Comparison of ENCODE assay signal across 8 cellular contexts in the genomic region with DNA sequence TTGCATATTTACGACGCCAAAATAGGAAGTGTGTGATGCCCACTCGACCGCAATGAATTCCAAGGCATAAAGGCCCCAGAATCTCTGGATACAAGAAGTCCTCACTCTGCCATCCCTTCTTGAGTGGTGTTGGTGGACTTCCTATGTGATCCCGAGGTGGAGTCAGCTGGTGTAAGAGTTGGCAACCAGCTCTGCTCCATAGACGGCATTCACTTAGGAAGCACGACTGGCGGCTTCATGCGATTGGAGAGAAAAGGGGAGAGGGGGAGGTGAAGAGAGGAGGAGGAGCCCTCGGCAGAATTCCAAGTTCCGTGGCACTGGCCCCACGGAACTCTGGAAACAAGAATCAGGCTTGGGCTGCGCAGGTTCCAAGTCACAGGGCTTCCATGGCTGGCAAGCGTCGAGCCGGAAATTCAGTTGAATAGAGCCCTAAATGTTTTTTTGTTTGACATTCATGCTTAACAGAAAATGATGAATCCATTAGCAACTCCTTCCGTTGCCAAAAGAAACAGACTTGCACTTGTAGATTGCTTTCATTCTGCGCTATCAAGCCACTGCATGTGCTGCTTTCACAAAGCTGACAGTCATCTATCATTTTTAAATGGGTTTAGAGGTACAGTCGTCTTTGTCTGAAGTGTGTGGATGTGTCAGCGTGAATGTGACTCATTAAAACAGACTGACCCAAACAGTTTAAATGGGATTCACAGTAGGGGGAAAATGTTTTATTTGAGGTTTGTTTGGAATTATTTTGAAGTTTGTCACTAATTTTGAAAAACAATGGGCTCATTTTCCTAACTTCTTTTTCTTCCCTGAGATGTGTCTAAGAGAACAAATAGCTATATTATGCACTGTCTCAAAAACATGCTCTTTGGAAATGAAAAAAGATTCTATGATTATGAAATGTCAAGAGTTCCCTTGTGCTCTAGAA.
DNase-seq lines count a peak whose midpoint lies in the region; ATAC-seq and TF ChIP-seq lines count a peak whose summit lies in the region.

No MANE protein-coding gene starts in this region.

- H3K9me3 Mint-ChIP-seq in Calu3 (ENCODE audit: low read depth, unreplicated experiment) (peaks cover 3% of the 10 kb centered on the region), mesothelial cell of epicardium (peaks cover 3% of the 10 kb centered on the region)

- H3K4me1 Mint-ChIP-seq in Calu3 (ENCODE audit: low read depth, unreplicated experiment) (peaks cover 37% of the 10 kb centered on the region), mesothelial cell of epicardium (peaks cover 13% of the 10 kb centered on the region)

- H3K27ac Mint-ChIP-seq in Calu3 (ENCODE audit: unreplicated experiment) (peak overlapping the region; percentile 81), mesothelial cell of epicardium (peak overlapping the region; percentile 66)

- BruUV-seq in Calu3 (replicated peaks; lab: Mats Ljungman, UMichigan), result no TSS peak

- H3K4me3 Mint-ChIP-seq in Calu3 (ENCODE audit: low read depth, unreplicated experiment) (peak overlapping the region; percentile 37), mesothelial cell of epicardium (no peak overlapping the region)

- ATAC-seq in HG02885 (IDR thresholded peaks at IDR 0.05; ENCODE audit: poor library complexity, unreplicated experiment), result no peak

- TF ChIP-seq CTCF in Calu3 (IDR thresholded peaks at IDR 0.05; ENCODE audit: unreplicated experiment), result no peak
- TF ChIP-seq CTCF in mesothelial cell of epicardium (IDR thresholded peaks at IDR 0.05; ENCODE audit: unreplicated experiment), result no peak

- CTCF ChIA-PET in Calu3 (lab: Charles Lee), result interaction anchor here (0.6 to 1.1 kb wide), 3 partner anchors 22 to 651 kb away, joined by 3 read pairs; no protein-coding TSS in a partner anchor

- H3K27me3 Mint-ChIP-seq in Calu3 (ENCODE audit: unreplicated experiment) (no peaks in the 10 kb centered on the region), mesothelial cell of epicardium (ENCODE audit: low read depth) (peaks cover 2% of the 10 kb centered on the region)

- intact Hi-C loops in Calu3 (cut with micrococcal nuclease; ENCODE audit: unreplicated experiment), result no loop called here

- DNase-seq in Calu3 (peak; percentile 45), NCI-H2107 treated with DMSO at 0.1 percent for 48 hours (lab: John Stamatoyannopoulos, UW; ENCODE audit: unreplicated experiment) (peak; percentile 98), astrocyte of the hippocampus (ENCODE audit: low read depth, low spot score) (peak; percentile 85), mesothelial cell of epicardium (ENCODE audit: low spot score in 2 of 2, unreplicated experiment in 2 of 2) (peak in 1 of 2 experiments; percentile 38), HuH-7.5 (ENCODE audit: low spot score) (no peak), HK-2 (ENCODE audit: unreplicated experiment) (no peak), HCEC 1CT (no peak)

- no peaks in the 10 kb centered on the region for H3K36me3 Mint-ChIP-seq in Calu3 (ENCODE audit: insufficient read depth, unreplicated experiment)
- H3K36me3 Mint-ChIP-seq in mesothelial cell of epicardium, result no peaks in the 10 kb centered on the region

Comparison
In these comparisons a context has a peak if more than half of its experiments do, and no peak if none do; other contexts are left out.
1. DNase-seq: peak in Calu3 (single experiment), NCI-H2107 treated with DMSO at 0.1 percent for 48 hours (single experiment) and astrocyte of the hippocampus (single experiment); none in HuH-7.5 (single experiment), HK-2 (single experiment) and HCEC 1CT (single experiment).